In genomic region chr17:40177275-40177874, GRCh38 we compare ENCODE assay signal across 8 cellular contexts. TPM values are rescaled to one million over a fixed set of nuclear protein-coding genes. Genes with fewer than 3 reads are reported as not detected.
DNase-seq lines count a peak whose midpoint lies in the region; ATAC-seq and TF ChIP-seq lines count a peak whose summit lies in the region.

Gene RAPGEFL1, plus strand, starts transcription at chr17:40177470. Its CDS starts 392 bp downstream, at chr17:40177862.

- DNase-seq in NCI-H1092 (lab: John Stamatoyannopoulos, UW) = peak; percentile 23
- DNase-seq in spleen = peak; percentile 93
- no peak for DNase-seq in NCI-H1048 (lab: John Stamatoyannopoulos, UW)

- peaks cover 4% of the 10 kb centered on the region for H3K27me3 Mint-ChIP-seq in brain

- no peaks in the 10 kb centered on the region for H3K27me3 ChIP-seq in iPS-20b (ENCODE audit: insufficient read depth, low read length)
- peaks cover 0 to 15% (median 6%) of the 10 kb centered on the region in 7 donors for H3K27me3 ChIP-seq in spleen (replicated peaks in 1 of 7)

- TF ChIP-seq POLR2A in GM15510 (IDR thresholded peaks at IDR 0.05; ENCODE audit: borderline replicate concordance, extremely low read depth, insufficient read length) (peak; percentile 32), spleen (IDR thresholded peaks at IDR 0.05) (no peak)

- no peaks in the 10 kb centered on the region for H3K9me3 Mint-ChIP-seq in brain

- peak within 1 kb of the TSS; percentile 30; the same call in 1 of the 2 replicates for H3K9ac ChIP-seq in iPS-20b (ENCODE audit: low read depth, low read length)

- peaks cover 32% of the 10 kb centered on the region for H3K36me3 Mint-ChIP-seq in brain

- H3K36me3 ChIP-seq in iPS-20b (ENCODE audit: insufficient read depth, low read depth, low read length) = peaks cover 37% of the 10 kb centered on the region
- peaks cover 0 to 59% (median 19%) of the 10 kb centered on the region in 6 donors for H3K36me3 ChIP-seq in spleen

- intact Hi-C loops in spleen (cut with DNase I; ENCODE audit: low total_unique reads) = no loop called here

- ATAC-seq in GM18519 (IDR thresholded peaks at IDR 0.05; ENCODE audit: low FRiP score, unreplicated experiment) = no peak

- 0 to 1% (median 0%) methylated on average over 30 to 57 of the region's 57 CpGs for WGBS in spleen, 5 donors

- peaks cover 42% of the 10 kb centered on the region for H3K4me1 Mint-ChIP-seq in brain

- H3K4me3 Mint-ChIP-seq in brain = peak within 1 kb of the TSS; percentile 62 to 84 (median 78)

- H3K4me1 ChIP-seq in iPS-20b (ENCODE audit: insufficient read depth, low read length) (peaks cover 6% of the 10 kb centered on the region; the same call in 1 of the 2 replicates), spleen (peaks cover 4 to 24% (median 20%) of the 10 kb centered on the region in 6 donors)

- no peaks in the 10 kb centered on the region for H3K9me3 ChIP-seq in iPS-20b (ENCODE audit: insufficient read depth, low read depth, low read length)
- H3K9me3 ChIP-seq in spleen = no peaks in the 10 kb centered on the region

- no peak for TF ChIP-seq CTCF in VCaP (conservative IDR thresholded peaks at IDR 0.05)
- no peak for TF ChIP-seq CTCF in brain (conservative IDR thresholded peaks at IDR 0.05)
- TF ChIP-seq CTCF in spleen (IDR thresholded peaks at IDR 0.05 in 8 of 11, conservative IDR thresholded peaks at IDR 0.05 in 3 of 11) = peak in 1 of 11 experiments; percentile 16

- H3K27ac ChIP-seq in VCaP (peak within 1 kb of the TSS; percentile 74), iPS-20b (ENCODE audit: low read length) (no peak within 1 kb of the TSS), spleen (no peak within 1 kb of the TSS)

- H3K27ac Mint-ChIP-seq in brain = peak within 1 kb of the TSS in 4 of 5 experiments; percentile 60 to 91 (median 72)

- peak within 1 kb of the TSS; percentile 64 for H3K4me3 ChIP-seq in iPS-20b (ENCODE audit: low read length)
- H3K4me3 ChIP-seq in spleen = peak within 1 kb of the TSS; percentile 31 to 72 (median 49)

RNA-seq across cellular contexts. Expression of gene RAPGEFL1, which starts in this region (rescaled TPM):
- 14.2 TPM for polyA plus RNA-seq in brain (ENCODE audit: insufficient read depth, low read depth, low replicate concordance)
- total RNA-seq in spleen = 10 to 100 TPM in 2 of 7 donors, 1 to 10 TPM in 5; 5.1 to 12.7 (median 9.5) TPM
- polyA plus RNA-seq in spleen = 1 to 10 TPM; 2.9 to 5.9 (median 3.3) TPM
